In the genomic region with DNA sequence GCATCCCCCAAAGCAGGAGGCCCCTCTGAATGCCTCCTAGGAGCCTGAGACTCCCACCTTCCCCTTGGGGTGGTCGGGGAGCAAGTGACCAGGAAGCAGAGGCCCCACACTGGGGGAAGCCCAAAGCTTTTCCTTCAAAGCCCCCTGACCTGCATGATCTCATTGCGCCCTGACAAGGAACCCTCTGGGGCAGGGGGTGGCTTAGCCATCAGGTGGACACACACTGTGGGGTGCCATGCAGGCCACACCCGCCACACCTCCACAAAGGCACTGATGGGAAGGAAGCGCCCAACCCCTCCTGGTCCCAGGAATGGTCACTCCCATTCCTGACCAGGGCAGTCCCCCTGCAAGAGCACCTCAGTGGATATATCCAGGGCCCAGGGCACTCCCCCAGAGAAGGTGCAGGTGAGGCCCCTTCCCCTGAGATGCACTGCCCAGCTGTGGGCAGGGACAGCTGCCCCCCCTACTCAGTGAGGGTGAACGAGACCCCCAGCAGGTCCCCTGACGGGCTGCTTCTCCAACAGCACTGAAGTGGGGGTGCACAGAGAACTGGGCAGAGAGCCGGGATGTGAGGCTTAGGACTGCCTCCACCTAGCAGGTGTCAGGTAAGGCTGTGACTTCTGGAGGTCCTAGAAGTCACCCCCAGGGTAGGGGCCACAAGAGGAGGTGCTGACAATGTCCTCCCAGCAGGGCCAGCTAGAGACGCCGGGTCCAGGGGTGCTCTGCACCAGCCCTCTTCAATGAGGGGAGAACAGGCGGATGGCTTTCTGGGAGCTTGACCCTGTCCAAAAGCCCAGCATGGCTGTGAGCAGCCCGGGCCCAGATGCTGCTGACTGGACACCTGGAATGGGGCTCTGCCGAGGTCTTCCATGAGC, we compare ENCODE assay signal across 15 cellular contexts. TPM values are rescaled to one million over a fixed set of nuclear protein-coding genes. Genes with fewer than 3 reads are reported as not detected.
DNase-seq lines count a peak whose midpoint lies in the region; ATAC-seq and TF ChIP-seq lines count a peak whose summit lies in the region.
"Had no signal": no experiment of that assay in that cellular context is flagged by ENCODE, and none has a peak within 500 bp of the region (broad histone marks: within the 10 kb centered on the region; RNA-seq: fewer than 3 reads in every experiment).

No MANE protein-coding gene starts in this region.

- H3K36me3 ChIP-seq in GM23338 (ENCODE audit: insufficient read depth): no peaks in the 10 kb centered on the region
- H3K36me3 ChIP-seq in liver (ENCODE audit: control insufficient read depth in 4 of 4, insufficient read depth in 3 of 4, low read depth in 1 of 4, low read length in 3 of 4): no peaks in the 10 kb centered on the region
- H3K36me3 ChIP-seq in psoas muscle (ENCODE audit: insufficient read depth in 1 of 2, low read depth in 1 of 2): peaks cover 0 to 20% of the 10 kb centered on the region in 2 donors

- H3K36me3 Mint-ChIP-seq in GM23338 (ENCODE audit: low read depth): peaks cover 6% of the 10 kb centered on the region; the same call in 1 of the 3 replicates
- H3K36me3 Mint-ChIP-seq in chondrocyte (ENCODE audit: low read depth): peaks cover 2% of the 10 kb centered on the region
- no peaks in the 10 kb centered on the region for H3K36me3 Mint-ChIP-seq in activated naive CD4-positive, alpha-beta T cell treated with anti-CD3 and anti-CD28 coated beads, Interleukin-2, amount 50 U/mL, for 72 hours

- H3K27me3 Mint-ChIP-seq in GM23338 (ENCODE audit: insufficient read depth, low read depth, poor library complexity): peaks cover 4% of the 10 kb centered on the region
- no peaks in the 10 kb centered on the region for H3K27me3 Mint-ChIP-seq in chondrocyte (ENCODE audit: low read depth)

- peaks cover 98% of the 10 kb centered on the region for H3K79me2 ChIP-seq in GM23338 (replicated peaks; ENCODE audit: insufficient read depth)

- H3K4me1 Mint-ChIP-seq in GM23338 (peaks cover 38% of the 10 kb centered on the region), chondrocyte (ENCODE audit: low read depth) (peaks cover 3% of the 10 kb centered on the region)

- H3K4me3 ChIP-seq in GM23338: no peak overlapping the region
- no peak overlapping the region for H3K4me3 ChIP-seq in liver (ENCODE audit: low read depth in 1 of 3, low read length in 3 of 3)
- H3K4me3 ChIP-seq in psoas muscle: no peak overlapping the region
- H3K4me3 ChIP-seq: K562 had no signal

- no peaks in the 10 kb centered on the region for H3F3A ChIP-seq in GM23338 (replicated peaks; ENCODE audit: low read depth)

- no peak overlapping the region for H2AFZ ChIP-seq in GM23338

- H3K9me2 ChIP-seq in GM23338 (ENCODE audit: insufficient read depth): no peaks in the 10 kb centered on the region

- H3K27ac Mint-ChIP-seq in GM23338 (no peak overlapping the region), chondrocyte (ENCODE audit: unreplicated experiment) (no peak overlapping the region)
- no peak overlapping the region for H3K27ac Mint-ChIP-seq in activated naive CD4-positive, alpha-beta T cell treated with anti-CD3 and anti-CD28 coated beads, Interleukin-2, amount 50 U/mL, for 72 hours

- H3K27me3 ChIP-seq in GM23338 (ENCODE audit: insufficient read depth) (no peaks in the 10 kb centered on the region), liver (ENCODE audit: control insufficient read depth in 4 of 4, insufficient read depth in 4 of 4, low read length in 3 of 4) (no peaks in the 10 kb centered on the region), psoas muscle (ENCODE audit: insufficient read depth in 3 of 3, low read length in 2 of 3) (no peaks in the 10 kb centered on the region)

- H3K4me3 Mint-ChIP-seq in GM23338 (no peak overlapping the region), chondrocyte (ENCODE audit: unreplicated experiment) (no peak overlapping the region)

- no peak overlapping the region for H3K9ac ChIP-seq in liver (ENCODE audit: low read depth in 1 of 2, low read length in 2 of 2)

- WGBS in liver: 89% methylated on average over 12 of the region's 12 CpGs
- 90 to 91% (median 91%) methylated on average over 11 to 12 of the region's 12 CpGs for WGBS in psoas muscle, 3 donors

- H3K9me3 Mint-ChIP-seq in GM23338: no peaks in the 10 kb centered on the region
- peaks cover 5% of the 10 kb centered on the region for H3K9me3 Mint-ChIP-seq in chondrocyte (ENCODE audit: low read depth)
- H3K9me3 Mint-ChIP-seq in activated naive CD4-positive, alpha-beta T cell treated with anti-CD3 and anti-CD28 coated beads, Interleukin-2, amount 50 U/mL, for 72 hours: no peaks in the 10 kb centered on the region

- H3K4me1 ChIP-seq in GM23338 (ENCODE audit: insufficient read depth): peaks cover 17% of the 10 kb centered on the region
- peaks cover 26 to 74% (median 51%) of the 10 kb centered on the region in 4 donors for H3K4me1 ChIP-seq in liver (ENCODE audit: control insufficient read depth in 4 of 4, insufficient read depth in 4 of 4, low read length in 3 of 4)
- H3K4me1 ChIP-seq in psoas muscle: peaks cover 16% of the 10 kb centered on the region

- no peak for ATAC-seq in GM23338
- no peak for ATAC-seq in psoas muscle
- no peak for ATAC-seq in activated naive CD4-positive, alpha-beta T cell treated with anti-CD3 and anti-CD28 coated beads, Interleukin-2, amount 50 U/mL, for 72 hours
- ATAC-seq: K562, Panc1 had no signal

- DNase-seq in GM23338 (ENCODE audit: low spot score): no peak
- peak; percentile 70 for DNase-seq in chondrocyte (ENCODE audit: low spot score)
- peak; percentile 7 to 40 for DNase-seq in psoas muscle
- no peak for DNase-seq in NCI-H1105 treated with DMSO at 0.1 percent for 48 hours (lab: John Stamatoyannopoulos, UW)
- no peak for DNase-seq in activated naive CD4-positive, alpha-beta T cell treated with anti-CD3 and anti-CD28 coated beads, Interleukin-2, amount 50 U/mL, for 72 hours (ENCODE audit: low spot score in 2 of 2)
- no peak for DNase-seq in NAMALWA (ENCODE audit: low spot score)
- DNase-seq: DMS79, GOT3, NCI-H1417 treated with DMSO at 0.1 percent for 48 hours, NCI-H187 treated with DMSO at 0.1 percent for 48 hours, NCI-H226, NCI-H524 treated with DMSO at 0.1 percent for 48 hours had no signal

- H3K4me2 ChIP-seq in GM23338: no peak overlapping the region

- TF ChIP-seq CTCF in GM23338 (conservative IDR thresholded peaks at IDR 0.05; ENCODE audit: low read depth in 2 of 2) (no peak), chondrocyte (IDR thresholded peaks at IDR 0.05) (no peak), liver (IDR thresholded peaks at IDR 0.05; ENCODE audit: low read depth, low read length, missing input control) (no peak), psoas muscle (IDR thresholded peaks at IDR 0.05) (no peak)

- 0 out of 2 replicates have a peak overlapping the region, but pooled peaks have one; percentile 32 for H3K27ac ChIP-seq in GM23338 (ENCODE audit: low read depth)
- H3K27ac ChIP-seq in liver (ENCODE audit: low read depth in 1 of 2, low read length in 2 of 2): peak overlapping the region; percentile 32 to 45
- no peak overlapping the region for H3K27ac ChIP-seq in psoas muscle

- intact Hi-C loops in psoas muscle (cut with DNase I): no loop called here

- H4K20me1 ChIP-seq in GM23338 (replicated peaks; ENCODE audit: insufficient read depth): peaks cover 35% of the 10 kb centered on the region

- H3K9me3 ChIP-seq in liver (ENCODE audit: control insufficient read depth in 4 of 4, low read length in 3 of 4): no peaks in the 10 kb centered on the region
- H3K9me3 ChIP-seq in psoas muscle: no peaks in the 10 kb centered on the region

- no peak for TF ChIP-seq RAD21 in liver (IDR thresholded peaks at IDR 0.05)

TF ChIP-seq in GM23338, 12 proteins besides CTCF, POLR2A, EP300 and RAD21 (continues in another document):
- TF ChIP-seq JUNB (IDR thresholded peaks at IDR 0.05; ENCODE audit: unreplicated experiment) (no peak), EZH2phosphoT487 (IDR thresholded peaks at IDR 0.05; ENCODE audit: unreplicated experiment) (no peak), ZNF331 (CRISPR knock-in tag; IDR thresholded peaks at IDR 0.05; ENCODE audit: low read depth) (no peak), ETS1 (IDR thresholded peaks at IDR 0.05) (no peak)

TF ChIP-seq in liver, 16 proteins besides CTCF, POLR2A, EP300 and RAD21:
- TF ChIP-seq HNF4G (IDR thresholded peaks at IDR 0.05): no peak
- no peak for TF ChIP-seq HNF4A (conservative IDR thresholded peaks at IDR 0.05)
- TF ChIP-seq, protein P1, sequence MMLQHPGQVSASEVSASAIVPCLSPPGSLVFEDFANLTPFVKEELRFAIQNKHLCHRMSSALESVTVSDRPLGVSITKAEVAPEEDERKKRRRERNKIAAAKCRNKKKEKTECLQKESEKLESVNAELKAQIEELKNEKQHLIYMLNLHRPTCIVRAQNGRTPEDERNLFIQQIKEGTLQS (IDR thresholded peaks at IDR 0.05): no peak

RNA-seq across cellular contexts. Expression of gene HS6ST1, which starts 31.5 kb away (rescaled TPM):
- 76.4 and 106 TPM in 2 replicates for total RNA-seq in GM23338 (2014; rRNA removed; shearing (Covaris generic))
- 21.1 and 22.5 TPM in 2 replicates for polyA plus RNA-seq in GM23338 (2016; fragmentation: Nextera tagmentation; extraction: Ambion mirVana)
- 30.0 to 39.2 TPM (median 33.1 TPM) in 3 replicates for total RNA-seq in chondrocyte
- total RNA-seq in liver: 10 to 100 TPM; 19.1 to 31.9 TPM
- polyA plus RNA-seq in liver: 10 to 100 TPM; 17.9 to 31.7 TPM
- 10 to 100 TPM; 29.3 to 68.7 (median 44.6) TPM for total RNA-seq in psoas muscle
- polyA plus RNA-seq in psoas muscle: 10 to 100 TPM; 13.6 to 90.9 (median 20.0) TPM
- 10 to 100 TPM in 1 of 2 donors, 1 to 10 TPM in 1; 2.9 to 14.5 TPM for total RNA-seq in activated naive CD4-positive, alpha-beta T cell treated with anti-CD3 and anti-CD28 coated beads, Interleukin-2, amount 50 U/mL, for 72 hours

Comparison
In these comparisons a context has a peak if more than half of its experiments do, and no peak if none do; other contexts are left out.
1. DNase-seq: peak in chondrocyte (single experiment) and psoas muscle (2 of 2); none in GM23338 (single experiment), NCI-H1105 treated with DMSO at 0.1 percent for 48 hours (single experiment), activated naive CD4-positive, alpha-beta T cell treated with anti-CD3 and anti-CD28 coated beads, Interleukin-2, amount 50 U/mL, for 72 hours (0 of 2) and NAMALWA (single experiment).